In genomic region chr3:127305499-127305898, GRCh38 we compare ENCODE assay signal across 1 cellular context.
TF ChIP-seq lines count a peak whose summit lies in the region.

No MANE protein-coding gene starts in this region.

TF ChIP-seq in SK-N-SH treated with all-trans-retinoic acid at 6 μM for 48 hours, 23 proteins besides CTCF, POLR2A, EP300 and RAD21 (continued from another document):
- TF ChIP-seq, protein P1, sequence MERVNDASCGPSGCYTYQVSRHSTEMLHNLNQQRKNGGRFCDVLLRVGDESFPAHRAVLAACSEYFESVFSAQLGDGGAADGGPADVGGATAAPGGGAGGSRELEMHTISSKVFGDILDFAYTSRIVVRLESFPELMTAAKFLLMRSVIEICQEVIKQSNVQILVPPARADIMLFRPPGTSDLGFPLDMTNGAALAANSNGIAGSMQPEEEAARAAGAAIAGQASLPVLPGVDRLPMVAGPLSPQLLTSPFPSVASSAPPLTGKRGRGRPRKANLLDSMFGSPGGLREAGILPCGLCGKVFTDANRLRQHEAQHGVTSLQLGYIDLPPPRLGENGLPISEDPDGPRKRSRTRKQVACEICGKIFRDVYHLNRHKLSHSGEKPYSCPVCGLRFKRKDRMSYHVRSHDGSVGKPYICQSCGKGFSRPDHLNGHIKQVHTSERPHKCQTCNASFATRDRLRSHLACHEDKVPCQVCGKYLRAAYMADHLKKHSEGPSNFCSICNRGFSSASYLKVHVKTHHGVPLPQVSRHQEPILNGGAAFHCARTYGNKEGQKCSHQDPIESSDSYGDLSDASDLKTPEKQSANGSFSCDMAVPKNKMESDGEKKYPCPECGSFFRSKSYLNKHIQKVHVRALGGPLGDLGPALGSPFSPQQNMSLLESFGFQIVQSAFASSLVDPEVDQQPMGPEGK (CRISPR knock-in tag; IDR thresholded peaks at IDR 0.05; ENCODE audit: borderline replicate concordance) = no peak
- TF ChIP-seq PPARA (CRISPR knock-in tag; IDR thresholded peaks at IDR 0.05; ENCODE audit: borderline replicate concordance) = no peak
